Comparison of ENCODE assay signal across 8 cellular contexts in the genomic region with DNA sequence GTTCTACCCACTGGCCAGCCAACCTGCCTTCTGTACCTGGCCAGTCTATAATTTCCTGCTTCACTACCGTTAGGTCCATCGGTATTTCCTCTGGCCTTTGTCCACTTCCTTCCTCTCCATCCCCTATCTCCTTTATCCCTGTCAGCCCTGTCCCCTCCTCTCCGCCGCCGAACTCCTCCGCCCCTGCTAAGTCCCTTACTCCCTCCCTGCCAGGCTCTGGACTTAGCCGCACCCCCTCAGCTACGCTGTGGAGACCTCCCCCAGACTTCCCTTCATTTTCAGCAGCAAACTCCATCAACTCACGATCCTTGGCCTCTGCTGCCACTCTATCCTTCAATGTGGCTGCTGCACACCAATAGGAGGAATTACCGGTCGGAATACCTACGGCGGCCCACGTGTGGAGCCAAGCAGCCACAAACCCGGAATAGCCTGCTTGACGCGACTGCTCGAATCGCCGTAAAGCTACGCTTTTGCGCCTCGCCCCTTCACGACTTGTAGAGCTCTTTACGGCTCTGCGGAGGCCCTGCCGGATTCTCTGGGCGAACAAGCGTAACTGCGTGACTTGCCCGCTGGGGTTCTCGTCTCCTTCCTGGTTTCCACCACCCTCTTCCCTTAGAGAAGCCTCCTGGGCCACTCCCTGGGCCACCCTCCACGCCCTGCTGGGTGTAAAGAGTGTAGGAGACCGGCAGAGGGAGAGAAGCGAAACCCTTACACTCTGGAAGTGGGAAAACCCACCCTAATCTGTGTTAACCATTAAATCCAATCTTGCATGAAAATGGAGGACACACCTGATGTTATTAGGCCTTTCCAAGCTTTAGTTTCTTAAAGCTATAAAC. TPM values are rescaled to one million over a fixed set of nuclear protein-coding genes. Genes with fewer than 3 reads are reported as not detected.
A peak's percentile ranks its signal among the peaks of the same experiment; 100 is the strongest.
DNase-seq lines count a peak whose midpoint lies in the region; ATAC-seq and TF ChIP-seq lines count a peak whose summit lies in the region.

A gene with protein sequence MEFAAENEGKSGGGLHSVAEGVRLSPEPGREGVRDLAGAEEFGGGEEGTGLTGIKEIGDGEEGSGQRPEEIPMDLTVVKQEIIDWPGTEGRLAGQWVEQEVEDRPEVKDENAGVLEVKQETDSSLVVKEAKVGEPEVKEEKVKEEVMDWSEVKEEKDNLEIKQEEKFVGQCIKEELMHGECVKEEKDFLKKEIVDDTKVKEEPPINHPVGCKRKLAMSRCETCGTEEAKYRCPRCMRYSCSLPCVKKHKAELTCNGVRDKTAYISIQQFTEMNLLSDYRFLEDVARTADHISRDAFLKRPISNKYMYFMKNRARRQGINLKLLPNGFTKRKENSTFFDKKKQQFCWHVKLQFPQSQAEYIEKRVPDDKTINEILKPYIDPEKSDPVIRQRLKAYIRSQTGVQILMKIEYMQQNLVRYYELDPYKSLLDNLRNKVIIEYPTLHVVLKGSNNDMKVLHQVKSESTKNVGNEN (minus strand): TSS at position 444 of the 836 bp plus-strand sequence. CDS start 149 bp downstream, at position 295.

- H3K4me1 Mint-ChIP-seq in endothelial cell (ENCODE audit: unreplicated experiment) (peaks cover 9% of the 10 kb centered on the region), mesothelial cell of epicardium (peaks cover 7% of the 10 kb centered on the region)

- H3K27me3 ChIP-seq in HUES48 (ENCODE audit: control insufficient read depth, insufficient read depth, low read length) (no peaks in the 10 kb centered on the region), NT2/D1 (ENCODE audit: insufficient read depth, insufficient read length) (no peaks in the 10 kb centered on the region)

- H3K4me3 ChIP-seq in HUES48 (ENCODE audit: low read depth, low read length) (peak within 1 kb of the TSS; percentile 74), NT2/D1 (ENCODE audit: insufficient read length, low read depth) (peak within 1 kb of the TSS; percentile 88)

- H3K27me3 Mint-ChIP-seq in endothelial cell (ENCODE audit: unreplicated experiment), result peaks cover 1% of the 10 kb centered on the region
- no peaks in the 10 kb centered on the region for H3K27me3 Mint-ChIP-seq in mesothelial cell of epicardium (ENCODE audit: low read depth)

- no peaks in the 10 kb centered on the region for H3K9me3 ChIP-seq in HUES48 (ENCODE audit: control insufficient read depth, insufficient read depth, low read length)
- peaks cover 5% of the 10 kb centered on the region for H3K9me3 ChIP-seq in NT2/D1 (ENCODE audit: insufficient read depth, low read length)

- no peak within 1 kb of the TSS for H3K4me3 Mint-ChIP-seq in endothelial cell (ENCODE audit: unreplicated experiment)
- no peak within 1 kb of the TSS for H3K4me3 Mint-ChIP-seq in mesothelial cell of epicardium

- H3K9ac ChIP-seq in HUES48 (ENCODE audit: low read depth, low read length) (peak within 1 kb of the TSS; percentile 58), NT2/D1 (ENCODE audit: insufficient read length, low read depth) (peak within 1 kb of the TSS; percentile 90)

- peaks cover 16% of the 10 kb centered on the region for H3K4me1 ChIP-seq in HUES48 (ENCODE audit: control insufficient read depth, insufficient read depth, low read length)
- H3K4me1 ChIP-seq in NT2/D1 (ENCODE audit: insufficient read depth, insufficient read length), result no peaks in the 10 kb centered on the region

- H3K9me3 Mint-ChIP-seq in endothelial cell (ENCODE audit: unreplicated experiment), result no peaks in the 10 kb centered on the region
- H3K9me3 Mint-ChIP-seq in mesothelial cell of epicardium, result peaks cover 5% of the 10 kb centered on the region

- peak; percentile 28 for TF ChIP-seq CTCF in endothelial cell (IDR thresholded peaks at IDR 0.05; ENCODE audit: unreplicated experiment)
- no peak for TF ChIP-seq CTCF in mesothelial cell of epicardium (IDR thresholded peaks at IDR 0.05; ENCODE audit: unreplicated experiment)

- H3K27ac Mint-ChIP-seq in endothelial cell (ENCODE audit: unreplicated experiment) (no peak within 1 kb of the TSS), mesothelial cell of epicardium (no peak within 1 kb of the TSS)

- H3K36me3 ChIP-seq in HUES48 (ENCODE audit: control insufficient read depth, insufficient read depth, low read length), result peaks cover 30% of the 10 kb centered on the region
- H3K36me3 ChIP-seq in NT2/D1 (ENCODE audit: insufficient read depth, insufficient read length, low read length), result peaks cover 35% of the 10 kb centered on the region

- DNase-seq in DMS 273 (lab: John Stamatoyannopoulos, UW; ENCODE audit: unreplicated experiment) (peak; percentile 98), NT2/D1 (ENCODE audit: low read depth, low spot score) (peak; percentile 96), endothelial cell (ENCODE audit: low spot score) (peak; percentile 83), mesothelial cell of epicardium (ENCODE audit: low spot score in 2 of 2, unreplicated experiment in 2 of 2) (peak; percentile 72 to 87)
- peak; percentile 71 for DNase-seq in activated CD8-positive, alpha-beta memory T cell treated with anti-CD3 and anti-CD28 coated beads, Interleukin-2, amount 50 U/mL, for 1 hour (ENCODE audit: extremely low read depth)
- peak; percentile 64 to 76 for DNase-seq in stimulated activated CD8-positive, alpha-beta memory T cell treated with anti-CD3 and anti-CD28 coated beads, Interleukin-15, amount 100 ng/mL, for 4 hours (ENCODE audit: low read depth in 2 of 2)

- H3K27ac ChIP-seq in HUES48 (ENCODE audit: low read depth, low read length), result peak within 1 kb of the TSS; percentile 81

- H3K36me3 Mint-ChIP-seq in endothelial cell (ENCODE audit: low read depth, unreplicated experiment) (peaks cover 11% of the 10 kb centered on the region), mesothelial cell of epicardium (peaks cover 24% of the 10 kb centered on the region)

- ATAC-seq in GM21423 (IDR thresholded peaks at IDR 0.05; ENCODE audit: unreplicated experiment), result peak; percentile 88

RNA-seq across cellular contexts. Expression of the gene that starts here (rescaled TPM):
- total RNA-seq in endothelial cell (ENCODE audit: unreplicated experiment) (22.6 TPM), mesothelial cell of epicardium (20.0 to 21.6 TPM (median 20.2 TPM) in 3 replicates)

Comparison
In these comparisons a context has a peak if more than half of its experiments do, and no peak if none do; other contexts are left out.
1. Peak in every context shown above with its lines: DNase-seq, ATAC-seq, H3K4me3 ChIP-seq and H3K27ac ChIP-seq.